Comparison of ENCODE assay signal across 5 cellular contexts in genomic region chrX:65392284-65392683, GRCh38.
"Had no signal": no experiment of that assay in that cellular context is flagged by ENCODE, and none has a peak within 500 bp of the region (broad histone marks: within the 10 kb centered on the region; RNA-seq: fewer than 3 reads in every experiment).

No MANE protein-coding gene starts in this region.

- DNase-seq: H9, HCEC 1CT, IMR-90 had no signal

- H3K27ac Mint-ChIP-seq: GM23338, H9 had no signal

- H3K4me1 Mint-ChIP-seq: GM23338, H9 had no signal

- ATAC-seq: GM23338, K562 had no signal

- H3K4me3 Mint-ChIP-seq: GM23338, H9 had no signal

- H3K4me3 ChIP-seq: GM23338, K562 had no signal
